ENCODE assay signal across 26 cellular contexts in the genomic region with DNA sequence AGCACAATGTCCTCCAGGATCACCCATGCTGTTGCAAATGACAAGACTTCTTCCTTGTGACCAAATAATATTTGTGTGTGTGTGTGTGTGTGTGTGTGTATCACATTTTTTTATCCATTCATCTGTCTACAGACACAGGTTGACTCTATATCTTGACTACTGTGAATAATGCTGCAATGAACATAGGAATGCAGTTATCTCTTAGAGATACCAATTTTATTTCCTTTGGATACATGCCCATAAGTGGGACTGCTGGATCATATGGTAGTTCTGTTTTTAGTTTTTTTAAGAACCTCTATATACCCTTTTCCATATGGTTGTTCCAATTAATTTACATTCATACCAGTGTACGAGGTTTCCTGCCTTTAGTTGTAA. TPM values are rescaled to one million over a fixed set of nuclear protein-coding genes. Genes with fewer than 3 reads are reported as not detected.
DNase-seq lines count a peak whose midpoint lies in the region; ATAC-seq and TF ChIP-seq lines count a peak whose summit lies in the region.
"Had no signal": no experiment of that assay in that cellular context is flagged by ENCODE, and none has a peak within 500 bp of the region (broad histone marks: within the 10 kb centered on the region; RNA-seq: fewer than 3 reads in every experiment).

No MANE protein-coding gene starts in this region.

- H3K4me3 ChIP-seq in fibroblast of pulmonary artery (replicated peaks; ENCODE audit: low read depth, low read length) = no peak overlapping the region
- peak overlapping the region; percentile 44 for H3K4me3 ChIP-seq in skeletal muscle satellite cell (ENCODE audit: low read length)
- H3K4me3 ChIP-seq: dorsolateral prefrontal cortex, suprapubic skin had no signal

- H3K4me2 ChIP-seq in skeletal muscle satellite cell (ENCODE audit: low read length) = peak overlapping the region; percentile 72

- peak overlapping the region; percentile 63 for H3K9ac ChIP-seq in skeletal muscle satellite cell (ENCODE audit: low read depth, low read length)

- peaks cover 10% of the 10 kb centered on the region for H3K36me3 ChIP-seq in skeletal muscle satellite cell (ENCODE audit: insufficient read depth, low read length)
- H3K36me3 ChIP-seq: neutrophil, suprapubic skin had no signal

- H3K4me1 ChIP-seq in skeletal muscle satellite cell (ENCODE audit: control insufficient read depth, insufficient read depth, low read length) = peaks cover 40% of the 10 kb centered on the region
- H3K4me1 ChIP-seq: suprapubic skin had no signal

- TF ChIP-seq CTCF in fibroblast of pulmonary artery (IDR thresholded peaks at IDR 0.05; ENCODE audit: low read length, missing control alignments) = no peak

- no peak for ATAC-seq in SK-N-SH treated with all-trans-retinoic acid at 6 μM for 48 hours
- no peak for ATAC-seq in HG03039 (IDR thresholded peaks at IDR 0.05; ENCODE audit: unreplicated experiment)
- ATAC-seq: left colon; sciatic nerve; stimulated activated naive B cell treated with anti-CD40 and anti-IgM and Interleukin-4, amounts not matched to agents 10 μg/mL and 1 μg/mL and 100 μg/mL, for 72 hours had no signal

- DNase-seq in HS-27A (ENCODE audit: low read depth) = peak; percentile 38
- DNase-seq in fibroblast of pulmonary artery (ENCODE audit: low read depth) = peak; percentile 61
- no peak for DNase-seq in activated effector memory CD4-positive, alpha-beta T cell treated with anti-CD3 and anti-CD28 coated beads, Interleukin-2, amount 50 U/mL, for 16 hours
- DNase-seq in SKM-1 treated with dmso at 0.1 percent for 144 hours (lab: John Stamatoyannopoulos, UW; ENCODE audit: unreplicated experiment) = no peak
- DNase-seq in glomerular visceral epithelial cell (ENCODE audit: extremely low spot score) = no peak
- DNase-seq: activated CD4-positive, alpha-beta T cell treated with anti-CD3 and anti-CD28 coated beads for 4 hours; activated effector memory CD4-positive, alpha-beta T cell treated with Interleukin-2 at 50 U/mL for 16 hours; activated naive CD8-positive, alpha-beta T cell treated with anti-CD3 and anti-CD28 coated beads for 36 hours; cerebellar nuclear complex; DMS79 treated with DMSO at 0.1 percent for 48 hours; dorsolateral prefrontal cortex; KBM-7; left colon; naive B cell; NCI-H1436 treated with DMSO at 0.1 percent for 48 hours; NCI-H2107; NCI-H446 treated with DMSO at 0.1 percent for 48 hours; stimulated activated CD4-positive, alpha-beta T cell treated with anti-CD3 and anti-CD28 coated beads, Interleukin-15, amount 100 ng/mL, for 24 hours; stimulated activated naive B cell treated with anti-CD40 and anti-IgM and Interleukin-4, amounts not matched to agents 10 μg/mL and 1 μg/mL and 100 μg/mL, for 72 hours had no signal

- no peaks in the 10 kb centered on the region for H3K27me3 ChIP-seq in skeletal muscle satellite cell (ENCODE audit: control insufficient read depth, insufficient read depth, low read length)
- H3K27me3 ChIP-seq: dorsolateral prefrontal cortex, neutrophil, suprapubic skin had no signal

- H3K9me3 ChIP-seq in skeletal muscle satellite cell (replicated peaks; ENCODE audit: low read length) = no peaks in the 10 kb centered on the region
- H3K9me3 ChIP-seq: neutrophil, suprapubic skin had no signal

TF ChIP-seq in SK-N-SH treated with all-trans-retinoic acid at 6 μM for 48 hours, 23 proteins besides CTCF, POLR2A, EP300 and RAD21:
- TF ChIP-seq CSRNP3 (CRISPR knock-in tag; IDR thresholded peaks at IDR 0.05) (peak; percentile 40; the same call in 1 of the 2 replicates), ZFP3 (CRISPR knock-in tag; IDR thresholded peaks at IDR 0.05) (no peak), SNAI2 (CRISPR knock-in tag; IDR thresholded peaks at IDR 0.05) (peak; percentile 70; the same call in 1 of the 2 replicates), ISL1 (CRISPR knock-in tag; IDR thresholded peaks at IDR 0.05) (peak; percentile 93), TCF4 (CRISPR knock-in tag; IDR thresholded peaks at IDR 0.05; ENCODE audit: borderline replicate concordance) (0 out of 2 replicates have a peak, but pooled peaks have one; percentile 32)
TF ChIP-seq in SK-N-SH treated with all-trans-retinoic acid at 6 μM for 48 hours: peak in this region for 4.

RNA-seq across cellular contexts. Expression of gene GPR176, which starts 41.7 kb away (rescaled TPM):
- 54.2 TPM in 2 replicates for total RNA-seq in skeletal muscle satellite cell (2012; rRNA removed)
- total RNA-seq: T-helper 2 cell treated with Interferon-gamma antibody and Interleukin-4, amounts not matched to agents 100 ng/mL and 5 ng/mL, for 36 hours had no signal

RNA-seq across cellular contexts. Expression of gene EIF2AK4, which starts 55.5 kb away (rescaled TPM):
- total RNA-seq in skeletal muscle satellite cell (2012; rRNA removed) = 53.5 and 61.6 TPM in 2 replicates

Comparison
In these comparisons a context has a peak if more than half of its experiments do, and no peak if none do; other contexts are left out.
1. DNase-seq: peak in HS-27A (single experiment) and fibroblast of pulmonary artery (single experiment); none in activated effector memory CD4-positive, alpha-beta T cell treated with anti-CD3 and anti-CD28 coated beads, Interleukin-2, amount 50 U/mL, for 16 hours (single experiment), SKM-1 treated with dmso at 0.1 percent for 144 hours (single experiment) and glomerular visceral epithelial cell (single experiment).